Comparison of ENCODE assay signal across 1 cellular context in the genomic region with DNA sequence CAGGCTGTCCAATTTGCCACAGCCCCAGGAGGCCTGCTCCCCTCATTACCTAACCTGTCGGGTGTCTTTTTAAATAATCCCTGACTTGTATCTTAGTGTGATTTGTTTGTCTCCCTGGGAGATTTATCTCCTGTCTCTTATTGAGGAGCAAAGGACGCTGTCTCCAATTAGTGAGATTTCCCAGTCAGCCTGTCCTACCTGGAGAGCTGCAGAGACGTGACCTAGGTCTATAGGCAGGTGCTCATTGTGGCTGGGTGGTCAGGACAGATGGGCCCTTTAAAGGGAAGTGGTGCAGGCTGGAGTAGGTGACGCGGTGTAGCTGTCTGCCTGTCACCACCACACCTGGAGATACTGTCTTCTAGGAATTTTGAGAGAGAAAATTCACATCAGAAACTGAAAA.
TF ChIP-seq lines count a peak whose summit lies in the region.

No MANE protein-coding gene starts in this region.

TF ChIP-seq in WTC11, 78 proteins besides CTCF, POLR2A, EP300 and RAD21 (continued from another document):
- TF ChIP-seq ZNF532 (CRISPR knock-in tag; IDR thresholded peaks at IDR 0.05; ENCODE audit: borderline replicate concordance) (no peak), SOX15 (CRISPR knock-in tag; IDR thresholded peaks at IDR 0.05) (no peak), RELA (CRISPR knock-in tag; IDR thresholded peaks at IDR 0.05; ENCODE audit: borderline replicate concordance) (no peak), TEAD1 (CRISPR knock-in tag; IDR thresholded peaks at IDR 0.05) (no peak), ZNF416 (CRISPR knock-in tag; IDR thresholded peaks at IDR 0.05) (no peak), ZSCAN18 (CRISPR knock-in tag; IDR thresholded peaks at IDR 0.05) (no peak)
- TF ChIP-seq, protein P1, sequence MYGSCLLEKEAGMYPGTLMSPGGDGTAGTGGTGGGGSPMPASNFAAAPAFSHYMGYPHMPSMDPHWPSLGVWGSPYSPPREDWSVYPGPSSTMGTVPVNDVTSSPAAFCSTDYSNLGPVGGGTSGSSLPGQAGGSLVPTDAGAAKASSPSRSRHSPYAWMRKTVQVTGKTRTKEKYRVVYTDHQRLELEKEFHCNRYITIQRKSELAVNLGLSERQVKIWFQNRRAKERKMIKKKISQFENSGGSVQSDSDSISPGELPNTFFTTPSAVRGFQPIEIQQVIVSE (CRISPR knock-in tag; IDR thresholded peaks at IDR 0.05; ENCODE audit: borderline replicate concordance): no peak
